11 cellular contexts compared by ENCODE assay signal in genomic region chr6:134238960-134239795, GRCh38.
DNase-seq lines count a peak whose midpoint lies in the region; ATAC-seq and TF ChIP-seq lines count a peak whose summit lies in the region.
"Had no signal": no experiment of that assay in that cellular context is flagged by ENCODE, and none has a peak within 500 bp of the region (broad histone marks: within the 10 kb centered on the region; RNA-seq: fewer than 3 reads in every experiment).

No MANE protein-coding gene starts in this region.

- no peak for TF ChIP-seq CTCF in dorsolateral prefrontal cortex (IDR thresholded peaks at IDR 0.05 in 54 of 56, conservative IDR thresholded peaks at IDR 0.05 in 2 of 56; ENCODE audit: low read depth in 1 of 56, partially characterized antibody in 56 of 56)
- TF ChIP-seq CTCF in gastrocnemius medialis (IDR thresholded peaks at IDR 0.05 in 4 of 5, conservative IDR thresholded peaks at IDR 0.05 in 1 of 5) = no peak

- no peaks in the 10 kb centered on the region for H3K27me3 Mint-ChIP-seq in activated naive CD4-positive, alpha-beta T cell treated with anti-CD3 and anti-CD28 coated beads for 36 hours (ENCODE audit: low read depth)

- peaks cover 57% of the 10 kb centered on the region for H3K4me1 Mint-ChIP-seq in activated naive CD4-positive, alpha-beta T cell treated with anti-CD3 and anti-CD28 coated beads for 36 hours (ENCODE audit: low read depth)

- no peak for DNase-seq in activated naive CD4-positive, alpha-beta T cell treated with anti-CD3 and anti-CD28 coated beads for 36 hours
- DNase-seq in activated naive CD4-positive, alpha-beta T cell treated with Interleukin-2 at 50 U/mL for 16 hours = no peak
- DNase-seq in dorsolateral prefrontal cortex (no peak), gastrocnemius medialis (no peak), DMS53 treated with DMSO at 0.1 percent for 48 hours (lab: John Stamatoyannopoulos, UW; ENCODE audit: unreplicated experiment) (no peak), H4 (ENCODE audit: low spot score) (no peak), NCI-H1930 (lab: John Stamatoyannopoulos, UW) (no peak)
- DNase-seq: activated CD4-positive, alpha-beta T cell treated with anti-CD3 and anti-CD28 coated beads for 48 hours; NCI-H2081 had no signal

- peak overlapping the region in 54 of 59 donors; percentile 1 to 81 (median 58) for H3K27ac ChIP-seq in dorsolateral prefrontal cortex
- no peak overlapping the region for H3K27ac ChIP-seq in gastrocnemius medialis

- peaks cover 1% of the 10 kb centered on the region for H3K9me3 Mint-ChIP-seq in activated naive CD4-positive, alpha-beta T cell treated with anti-CD3 and anti-CD28 coated beads for 36 hours

- in situ Hi-C loops in gastrocnemius medialis (cut with MboI; ENCODE audit: low sequenced_read_pairs in 4 of 4) = no loop called here

- no peaks in the 10 kb centered on the region for H3K9me3 ChIP-seq in gastrocnemius medialis

- peak; percentile 30; the same call in 1 of the 3 replicates for ATAC-seq in SK-N-SH treated with all-trans-retinoic acid at 6 μM for 48 hours
- peak; percentile 36 to 58 for ATAC-seq in gastrocnemius medialis
- ATAC-seq: GM12878 had no signal

- no peak overlapping the region for H3K4me3 Mint-ChIP-seq in activated naive CD4-positive, alpha-beta T cell treated with anti-CD3 and anti-CD28 coated beads for 36 hours

- peak overlapping the region; percentile 97 for H3K27ac Mint-ChIP-seq in activated naive CD4-positive, alpha-beta T cell treated with anti-CD3 and anti-CD28 coated beads for 36 hours

- no peaks in the 10 kb centered on the region for H3K36me3 ChIP-seq in gastrocnemius medialis

- H3K27me3 ChIP-seq in dorsolateral prefrontal cortex (no peaks in the 10 kb centered on the region), gastrocnemius medialis (no peaks in the 10 kb centered on the region)

- H3K4me1 ChIP-seq in gastrocnemius medialis = peaks cover 0 to 13% of the 10 kb centered on the region in 2 donors

- H3K4me3 ChIP-seq in dorsolateral prefrontal cortex (peak overlapping the region in 5 of 59 donors; percentile 10 to 45 (median 21)), gastrocnemius medialis (no peak overlapping the region)
- H3K4me3 ChIP-seq: GM12878 had no signal

- TF ChIP-seq POLR2A in gastrocnemius medialis (IDR thresholded peaks at IDR 0.05) = no peak

- CTCF ChIA-PET in activated naive CD4-positive, alpha-beta T cell treated with anti-CD3 and anti-CD28 coated beads for 36 hours (lab: Charles Lee) = interaction anchor here (0.6 to 1.0 kb wide), 2 partner anchors 10 to 77 kb away, joined by 3 to 6 read pairs; no protein-coding TSS in a partner anchor

- intact Hi-C loops in activated naive CD4-positive, alpha-beta T cell treated with anti-CD3 and anti-CD28 coated beads for 36 hours (cut with micrococcal nuclease) = no loop called here
- intact Hi-C loops in dorsolateral prefrontal cortex (cut with DNase I) (no loop called here), gastrocnemius medialis (cut with DNase I; ENCODE audit: low total_unique reads) (no loop called here)

- H3K36me3 Mint-ChIP-seq in activated naive CD4-positive, alpha-beta T cell treated with anti-CD3 and anti-CD28 coated beads for 36 hours (ENCODE audit: low read depth) = no peaks in the 10 kb centered on the region

TF ChIP-seq in SK-N-SH treated with all-trans-retinoic acid at 6 μM for 48 hours, 23 proteins besides CTCF, POLR2A, EP300 and RAD21:
- TF ChIP-seq PATZ1 (CRISPR knock-in tag; IDR thresholded peaks at IDR 0.05; ENCODE audit: borderline replicate concordance) (no peak), TCF4 (CRISPR knock-in tag; IDR thresholded peaks at IDR 0.05; ENCODE audit: borderline replicate concordance) (peak; percentile 92)

Comparison
In these comparisons a context has a peak if more than half of its experiments do, and no peak if none do; other contexts are left out.
1. H3K27ac ChIP-seq: peak in dorsolateral prefrontal cortex (54 of 59); none in gastrocnemius medialis (0 of 4).